17 cellular contexts compared by ENCODE assay signal in genomic region chr3:154666542-154666941, GRCh38.
DNase-seq lines count a peak whose midpoint lies in the region; ATAC-seq and TF ChIP-seq lines count a peak whose summit lies in the region.
"Had no signal": no experiment of that assay in that cellular context is flagged by ENCODE, and none has a peak within 500 bp of the region (broad histone marks: within the 10 kb centered on the region; RNA-seq: fewer than 3 reads in every experiment).

No MANE protein-coding gene starts in this region.

- H3K4me3 Mint-ChIP-seq in GM23338 (no peak overlapping the region), nephron progenitor cell (no peak overlapping the region)
- no peak overlapping the region for H3K4me3 Mint-ChIP-seq in stimulated activated memory B cell treated with anti-CD40 and anti-IgM and Interleukin-4, amounts not matched to agents 10 μg/mL and 1 μg/mL and 100 μg/mL, for 72 hours
- H3K4me3 Mint-ChIP-seq: B cell; CD4-positive, alpha-beta T cell; CD8-positive, alpha-beta T cell had no signal

- DNase-seq in GM23338 (ENCODE audit: low spot score) (no peak), nephron progenitor cell (no peak), SHP77 (lab: John Stamatoyannopoulos, UW) (no peak)
- DNase-seq: AML-193; Caco-2; Calu3; CD4-positive, alpha-beta T cell; CD8-positive, alpha-beta T cell; DMS79 treated with DMSO at 0.1 percent for 48 hours; GF-D8 had no signal

- H3K36me3 Mint-ChIP-seq in GM23338 (ENCODE audit: low read depth) (no peaks in the 10 kb centered on the region), nephron progenitor cell (ENCODE audit: low read depth) (no peaks in the 10 kb centered on the region)
- no peaks in the 10 kb centered on the region for H3K36me3 Mint-ChIP-seq in stimulated activated memory B cell treated with anti-CD40 and anti-IgM and Interleukin-4, amounts not matched to agents 10 μg/mL and 1 μg/mL and 100 μg/mL, for 72 hours
- H3K36me3 Mint-ChIP-seq: CD8-positive, alpha-beta T cell had no signal

- H3K9me3 Mint-ChIP-seq in GM23338, result no peaks in the 10 kb centered on the region
- H3K9me3 Mint-ChIP-seq in nephron progenitor cell, result no peaks in the 10 kb centered on the region
- H3K9me3 Mint-ChIP-seq in stimulated activated memory B cell treated with anti-CD40 and anti-IgM and Interleukin-4, amounts not matched to agents 10 μg/mL and 1 μg/mL and 100 μg/mL, for 72 hours, result peaks cover 2% of the 10 kb centered on the region

- TF ChIP-seq CTCF in GM23338 (conservative IDR thresholded peaks at IDR 0.05; ENCODE audit: low read depth in 2 of 2), result no peak
- no peak for TF ChIP-seq CTCF in nephron progenitor cell (IDR thresholded peaks at IDR 0.05)

- H3K36me3 ChIP-seq in GM23338 (ENCODE audit: insufficient read depth), result no peaks in the 10 kb centered on the region
- H3K36me3 ChIP-seq: BLaER1 treated with 17β-estradiol and CSF1 and Interleukin-3, amounts not matched to agents 10 nM and 100 nM had no signal

- 0 out of 2 replicates have a peak overlapping the region, but pooled peaks have one; percentile 38 for H2AFZ ChIP-seq in GM23338

- H3K79me2 ChIP-seq in GM23338 (replicated peaks; ENCODE audit: insufficient read depth), result no peaks in the 10 kb centered on the region

- H3K4me1 Mint-ChIP-seq in GM23338 (peaks cover 8% of the 10 kb centered on the region), nephron progenitor cell (peaks cover 8% of the 10 kb centered on the region)
- no peaks in the 10 kb centered on the region for H3K4me1 Mint-ChIP-seq in stimulated activated memory B cell treated with anti-CD40 and anti-IgM and Interleukin-4, amounts not matched to agents 10 μg/mL and 1 μg/mL and 100 μg/mL, for 72 hours
- H3K4me1 Mint-ChIP-seq: B cell had no signal

- no peak overlapping the region for H3K27ac ChIP-seq in GM23338 (ENCODE audit: low read depth)
- H3K27ac ChIP-seq: 22Rv1; A549; BLaER1 treated with 17β-estradiol and CSF1 and Interleukin-3, amounts not matched to agents 10 nM and 100 nM; C4-2B had no signal

- H3F3A ChIP-seq in GM23338 (replicated peaks; ENCODE audit: low read depth), result no peaks in the 10 kb centered on the region

- H3K4me3 ChIP-seq in GM23338, result no peak overlapping the region
- H3K4me3 ChIP-seq: A549; BLaER1 treated with 17β-estradiol and CSF1 and Interleukin-3, amounts not matched to agents 10 nM and 100 nM had no signal

- no peaks in the 10 kb centered on the region for H4K20me1 ChIP-seq in GM23338 (replicated peaks; ENCODE audit: insufficient read depth)
- H4K20me1 ChIP-seq: BLaER1 treated with 17β-estradiol and CSF1 and Interleukin-3, amounts not matched to agents 10 nM and 100 nM had no signal

- H3K4me1 ChIP-seq in GM23338 (ENCODE audit: insufficient read depth), result peaks cover 5% of the 10 kb centered on the region; the same call in 1 of the 2 replicates
- H3K4me1 ChIP-seq: A549; BLaER1 treated with 17β-estradiol and CSF1 and Interleukin-3, amounts not matched to agents 10 nM and 100 nM; Caco-2 had no signal

- H3K4me2 ChIP-seq in GM23338, result no peak overlapping the region
- H3K4me2 ChIP-seq: A549; BLaER1 treated with 17β-estradiol and CSF1 and Interleukin-3, amounts not matched to agents 10 nM and 100 nM had no signal

- no peaks in the 10 kb centered on the region for H3K9me2 ChIP-seq in GM23338 (ENCODE audit: insufficient read depth)

- peaks cover 3% of the 10 kb centered on the region for H3K27me3 Mint-ChIP-seq in GM23338 (ENCODE audit: insufficient read depth, low read depth, poor library complexity)
- peaks cover 3% of the 10 kb centered on the region for H3K27me3 Mint-ChIP-seq in nephron progenitor cell (ENCODE audit: low read depth, poor library complexity)
- no peaks in the 10 kb centered on the region for H3K27me3 Mint-ChIP-seq in stimulated activated memory B cell treated with anti-CD40 and anti-IgM and Interleukin-4, amounts not matched to agents 10 μg/mL and 1 μg/mL and 100 μg/mL, for 72 hours
- H3K27me3 Mint-ChIP-seq: B cell; CD4-positive, alpha-beta T cell had no signal

- no peak for ATAC-seq in GM23338
- peak; percentile 31 for ATAC-seq in stimulated activated memory B cell treated with anti-CD40 and anti-IgM and Interleukin-4, amounts not matched to agents 10 μg/mL and 1 μg/mL and 100 μg/mL, for 72 hours
- ATAC-seq in GM21619 (IDR thresholded peaks at IDR 0.05; ENCODE audit: unreplicated experiment), result no peak
- ATAC-seq: A549; CD8-positive, alpha-beta T cell had no signal

- H3K27me3 ChIP-seq in GM23338 (ENCODE audit: insufficient read depth), result no peaks in the 10 kb centered on the region
- H3K27me3 ChIP-seq: BLaER1 treated with 17β-estradiol and CSF1 and Interleukin-3, amounts not matched to agents 10 nM and 100 nM had no signal

- peak overlapping the region; percentile 24; the same call in 1 of the 2 replicates for H3K27ac Mint-ChIP-seq in GM23338
- H3K27ac Mint-ChIP-seq in nephron progenitor cell, result peak overlapping the region; percentile 44
- no peak overlapping the region for H3K27ac Mint-ChIP-seq in stimulated activated memory B cell treated with anti-CD40 and anti-IgM and Interleukin-4, amounts not matched to agents 10 μg/mL and 1 μg/mL and 100 μg/mL, for 72 hours
- H3K27ac Mint-ChIP-seq: B cell; CD4-positive, alpha-beta T cell; CD8-positive, alpha-beta T cell had no signal

TF ChIP-seq in GM23338, 12 proteins besides CTCF, POLR2A, EP300 and RAD21:
- TF ChIP-seq ZNF462 (CRISPR knock-in tag; IDR thresholded peaks at IDR 0.05) (no peak), CREB1 (CRISPR knock-in tag; IDR thresholded peaks at IDR 0.05; ENCODE audit: low read depth) (no peak), ZNF114 (CRISPR knock-in tag; IDR thresholded peaks at IDR 0.05) (no peak)
